In genomic region chr13:114149774-114150740, GRCh38 we compare ENCODE assay signal across 15 cellular contexts. TPM values are rescaled to one million over a fixed set of nuclear protein-coding genes. Genes with fewer than 3 reads are reported as not detected.
A peak's percentile ranks its signal among the peaks of the same experiment; 100 is the strongest.
DNase-seq lines count a peak whose midpoint lies in the region; ATAC-seq and TF ChIP-seq lines count a peak whose summit lies in the region.
"Had no signal": no experiment of that assay in that cellular context is flagged by ENCODE, and none has a peak within 500 bp of the region (broad histone marks: within the 10 kb centered on the region; RNA-seq: fewer than 3 reads in every experiment).

No MANE protein-coding gene starts in this region.

- intact Hi-C loops in activated CD4-positive, alpha-beta memory T cell treated with anti-CD3 and anti-CD28 coated beads for 36 hours (cut with micrococcal nuclease): loop anchor here (5.0 kb wide), 1 partner anchor 38 kb away; no protein-coding TSS in a partner anchor
- intact Hi-C loops in natural killer cell (cut with micrococcal nuclease): loop anchor here (2.0 kb wide), 1 partner anchor 273 kb away; no protein-coding TSS in a partner anchor

- H3K4me3 Mint-ChIP-seq in activated CD4-positive, alpha-beta memory T cell treated with anti-CD3 and anti-CD28 coated beads for 36 hours: no peak overlapping the region
- H3K4me3 Mint-ChIP-seq in natural killer cell: peak overlapping the region; percentile 92

- POLR2A ChIA-PET in activated CD4-positive, alpha-beta memory T cell treated with anti-CD3 and anti-CD28 coated beads for 36 hours (lab: Charles Lee): no interaction called here

- no peak for ATAC-seq in natural killer cell
- ATAC-seq in HG02678 (IDR thresholded peaks at IDR 0.05; ENCODE audit: unreplicated experiment): no peak
- ATAC-seq: gastroesophageal sphincter had no signal

- H3K9me3 Mint-ChIP-seq in activated CD4-positive, alpha-beta memory T cell treated with anti-CD3 and anti-CD28 coated beads for 36 hours: peaks cover 8% of the 10 kb centered on the region
- peaks cover 4% of the 10 kb centered on the region in 2 donors for H3K9me3 Mint-ChIP-seq in natural killer cell

- CTCF ChIA-PET in activated CD4-positive, alpha-beta memory T cell treated with anti-CD3 and anti-CD28 coated beads for 36 hours (lab: Charles Lee): interaction anchor here (1.6 kb wide), 1 partner anchor 11 kb away, joined by 3 read pairs; no protein-coding TSS in a partner anchor

- no peak for TF ChIP-seq CTCF in natural killer cell (IDR thresholded peaks at IDR 0.05)
- TF ChIP-seq CTCF in GM13976 (IDR thresholded peaks at IDR 0.05; ENCODE audit: borderline replicate concordance, control extremely low read depth, extremely low read depth, insufficient read depth, missing control alignments): no peak

- in situ Hi-C loops in GM13976 (cut with MboI; ENCODE audit: low sequenced_read_pairs, unreplicated experiment): no loop called here

- H3K36me3 Mint-ChIP-seq in activated CD4-positive, alpha-beta memory T cell treated with anti-CD3 and anti-CD28 coated beads for 36 hours: no peaks in the 10 kb centered on the region
- no peaks in the 10 kb centered on the region for H3K36me3 Mint-ChIP-seq in natural killer cell

- H3K27me3 Mint-ChIP-seq in activated CD4-positive, alpha-beta memory T cell treated with anti-CD3 and anti-CD28 coated beads for 36 hours: no peaks in the 10 kb centered on the region
- H3K27me3 Mint-ChIP-seq in natural killer cell (ENCODE audit: low read depth in 2 of 2): no peaks in the 10 kb centered on the region

- DNase-seq in NCI-H2171 treated with DMSO at 0.1 percent for 48 hours (lab: John Stamatoyannopoulos, UW): peak; percentile 82
- DNase-seq in NCI-H2171 (lab: John Stamatoyannopoulos, UW): no peak
- DNase-seq in NCI-H1417 treated with DMSO at 0.1 percent for 48 hours (lab: John Stamatoyannopoulos, UW): peak; percentile 96
- no peak for DNase-seq in activated CD4-positive, alpha-beta memory T cell treated with anti-CD3 and anti-CD28 coated beads for 36 hours
- no peak for DNase-seq in natural killer cell
- DNase-seq in GM13976 (ENCODE audit: low spot score): no peak
- DNase-seq in H4 (ENCODE audit: low spot score): no peak
- DNase-seq: occipital lobe; stimulated activated naive CD4-positive, alpha-beta T cell treated with Interleukin-2 at 50 U/mL for 16 hours had no signal

- H3K27ac Mint-ChIP-seq in activated CD4-positive, alpha-beta memory T cell treated with anti-CD3 and anti-CD28 coated beads for 36 hours: peak overlapping the region; percentile 87
- H3K27ac Mint-ChIP-seq in natural killer cell: peak overlapping the region; percentile 89 to 99

- peaks cover 61% of the 10 kb centered on the region for H3K4me1 Mint-ChIP-seq in activated CD4-positive, alpha-beta memory T cell treated with anti-CD3 and anti-CD28 coated beads for 36 hours (ENCODE audit: low read depth)
- peaks cover 72 to 86% of the 10 kb centered on the region in 2 donors for H3K4me1 Mint-ChIP-seq in natural killer cell

RNA-seq across cellular contexts. Expression of gene RASA3, which starts 17.6 kb away (rescaled TPM):
- 10 to 100 TPM; 45.9 to 49.3 TPM for total RNA-seq in activated CD4-positive, alpha-beta memory T cell treated with anti-CD3 and anti-CD28 coated beads for 36 hours
- total RNA-seq in natural killer cell: 100 to 1,000 TPM; 252 to 277 (median 274) TPM
- 6.3 and 7.1 TPM in 2 replicates for total RNA-seq in H4 (2014; rRNA removed; shearing (Covaris generic))

RNA-seq across cellular contexts. Expression of gene CFAP97D2, which starts 29.0 kb away (rescaled TPM):
- total RNA-seq in activated CD4-positive, alpha-beta memory T cell treated with anti-CD3 and anti-CD28 coated beads for 36 hours: not detected
- 1 to 10 TPM in 1 of 3 donors, under 1 TPM in 1, not detected in 1; 0.45 to 7.7 TPM for total RNA-seq in natural killer cell
- not detected in 2 replicates for total RNA-seq in H4 (2014; rRNA removed; shearing (Covaris generic))
- total RNA-seq: A172, dermis microvascular lymphatic vessel endothelial cell, gastroesophageal sphincter, liver, occipital lobe, Peyer's patch had no signal

Comparison
In these comparisons a context has a peak if more than half of its experiments do, and no peak if none do; other contexts are left out.
1. DNase-seq: peak in NCI-H2171 treated with DMSO at 0.1 percent for 48 hours (single experiment) and NCI-H1417 treated with DMSO at 0.1 percent for 48 hours (single experiment); none in NCI-H2171 (single experiment), activated CD4-positive, alpha-beta memory T cell treated with anti-CD3 and anti-CD28 coated beads for 36 hours (single experiment), natural killer cell (single experiment), GM13976 (single experiment) and H4 (single experiment).
2. RNA of gene RASA3, which starts 17.6 kb away (total RNA-seq): 252 to 277 TPM in natural killer cell; 45.9 to 49.3 TPM in activated CD4-positive, alpha-beta memory T cell treated with anti-CD3 and anti-CD28 coated beads for 36 hours and 6.3 to 7.1 TPM in H4; every median in the first group is over 4 times any median in the second.